In the genomic region with DNA sequence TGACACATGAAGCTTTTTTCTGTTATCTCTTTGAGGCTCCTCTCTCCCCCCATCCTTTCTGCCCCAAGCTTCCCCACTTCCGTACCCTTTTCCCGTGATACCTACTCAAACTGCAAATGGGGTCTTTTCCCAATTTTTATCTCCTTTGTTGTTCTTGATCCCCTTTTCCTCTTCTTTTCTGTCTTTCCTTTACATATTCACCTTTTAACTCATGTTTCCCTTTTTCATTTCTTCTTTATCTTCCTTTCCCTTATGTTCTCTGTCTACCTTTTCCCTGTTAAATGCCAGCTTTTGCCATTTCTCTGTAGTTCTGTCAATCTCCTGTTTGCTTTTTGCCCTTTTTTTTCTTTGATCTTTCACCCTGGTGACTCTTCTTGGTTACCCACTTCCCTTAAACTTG, we compare ENCODE assay signal across 15 cellular contexts. TPM values are rescaled to one million over a fixed set of nuclear protein-coding genes. Genes with fewer than 3 reads are reported as not detected.
DNase-seq lines count a peak whose midpoint lies in the region; TF ChIP-seq lines count a peak whose summit lies in the region.
"Had no signal": no experiment of that assay in that cellular context is flagged by ENCODE, and none has a peak within 500 bp of the region (broad histone marks: within the 10 kb centered on the region; RNA-seq: fewer than 3 reads in every experiment).

No MANE protein-coding gene starts in this region.

- H3K4me3 ChIP-seq in CD4-positive, alpha-beta memory T cell (ENCODE audit: low read length in 2 of 2): no peak overlapping the region
- H3K4me3 ChIP-seq in dorsolateral prefrontal cortex: peak overlapping the region in 6 of 59 donors; percentile 73 to 82 (median 80)
- H3K4me3 ChIP-seq in neuron (ENCODE audit: low read length): peak overlapping the region; percentile 84
- H3K4me3 ChIP-seq in A673 (ENCODE audit: low read depth, low read length, poor library complexity, severe bottlenecking): no peak overlapping the region

- H3K36me3 Mint-ChIP-seq in CD4-positive, alpha-beta memory T cell: peaks cover 2 to 5% of the 10 kb centered on the region in 2 donors
- peaks cover 4% of the 10 kb centered on the region for H3K36me3 Mint-ChIP-seq in IgD-negative memory B cell

- H3K36me3 ChIP-seq in CD4-positive, alpha-beta memory T cell (ENCODE audit: insufficient read depth, low read length): no peaks in the 10 kb centered on the region
- H3K36me3 ChIP-seq in neuron (ENCODE audit: insufficient read depth, low read length) (no peaks in the 10 kb centered on the region), A673 (ENCODE audit: insufficient read depth, low read length, poor library complexity, severe bottlenecking) (no peaks in the 10 kb centered on the region)
- H3K36me3 ChIP-seq: BE2C, cardiac muscle cell, left lung had no signal

- no peak for DNase-seq in CD4-positive, alpha-beta memory T cell
- DNase-seq in dorsolateral prefrontal cortex (no peak), T-helper 9 cell (no peak), GM13976 (ENCODE audit: low spot score) (no peak), HK-2 (ENCODE audit: unreplicated experiment) (no peak), A673 (ENCODE audit: low spot score) (no peak)
- DNase-seq: activated CD4-positive, alpha-beta T cell treated with anti-CD3 and anti-CD28 coated beads for 36 hours; BE2C; H7; left lung; stimulated activated CD4-positive, alpha-beta T cell treated with anti-CD3 and anti-CD28 coated beads, Interleukin-4, amount 100 ng/mL, for 24 hours; stimulated activated naive CD4-positive, alpha-beta T cell had no signal

- intact Hi-C loops in CD4-positive, alpha-beta memory T cell (cut with micrococcal nuclease): no loop called here
- intact Hi-C loops in dorsolateral prefrontal cortex (cut with DNase I): loop anchor here (2.0 to 10.0 kb wide), 6 partner anchors 67 to 397 kb away; partner anchors contain the start of gene SSPN (in 1 of the 2)
- intact Hi-C loops in A673 (cut with micrococcal nuclease; ENCODE audit: unreplicated experiment): loop anchor here (10.0 kb wide), 1 partner anchor 147 kb away; no protein-coding TSS in a partner anchor

- no peak overlapping the region for H3K27ac ChIP-seq in CD4-positive, alpha-beta memory T cell (ENCODE audit: low read depth, low read length)
- H3K27ac ChIP-seq in dorsolateral prefrontal cortex: peak overlapping the region in 55 of 59 donors; percentile 84 to 100 (median 99)
- H3K27ac ChIP-seq in A673 (ENCODE audit: low read depth, low read length, poor library complexity, severe bottlenecking): no peak overlapping the region
- H3K27ac ChIP-seq: cardiac muscle cell had no signal

- H3K27ac Mint-ChIP-seq in CD4-positive, alpha-beta memory T cell: no peak overlapping the region
- peak overlapping the region; percentile 95 to 98 (median 96) for H3K27ac Mint-ChIP-seq in IgD-negative memory B cell
- H3K27ac Mint-ChIP-seq: activated CD4-positive, alpha-beta T cell treated with anti-CD3 and anti-CD28 coated beads for 36 hours had no signal

- H3K4me1 Mint-ChIP-seq in CD4-positive, alpha-beta memory T cell: peaks cover 21 to 48% (median 32%) of the 10 kb centered on the region in 4 donors
- peaks cover 30 to 40% (median 34%) of the 10 kb centered on the region in 3 donors for H3K4me1 Mint-ChIP-seq in IgD-negative memory B cell

- POLR2A ChIA-PET in CD4-positive, alpha-beta memory T cell (lab: Charles Lee; ENCODE audit: partially characterized antibody): no interaction called here
- POLR2A ChIA-PET in A673 (lab: Charles Lee; ENCODE audit: low non-redundant PET): no interaction called here

- H3K27me3 Mint-ChIP-seq in CD4-positive, alpha-beta memory T cell: peaks cover 42 to 60% of the 10 kb centered on the region in 2 donors
- H3K27me3 Mint-ChIP-seq in IgD-negative memory B cell: no peaks in the 10 kb centered on the region

- TF ChIP-seq CTCF in dorsolateral prefrontal cortex (IDR thresholded peaks at IDR 0.05 in 54 of 56, conservative IDR thresholded peaks at IDR 0.05 in 2 of 56; ENCODE audit: low read depth in 1 of 56, partially characterized antibody in 56 of 56) (no peak), GM13976 (IDR thresholded peaks at IDR 0.05; ENCODE audit: borderline replicate concordance, control extremely low read depth, extremely low read depth, insufficient read depth, missing control alignments) (no peak), A673 (conservative IDR thresholded peaks at IDR 0.05; ENCODE audit: low read depth, low read length) (no peak)

- no peaks in the 10 kb centered on the region for H3K9me3 ChIP-seq in CD4-positive, alpha-beta memory T cell (ENCODE audit: control insufficient read depth in 1 of 2, low read length in 2 of 2)
- H3K9me3 ChIP-seq in neuron (ENCODE audit: low read length) (no peaks in the 10 kb centered on the region), A673 (ENCODE audit: low read depth, low read length, poor library complexity, severe bottlenecking) (no peaks in the 10 kb centered on the region)
- H3K9me3 ChIP-seq: BE2C, left lung had no signal

- CTCF ChIA-PET in CD4-positive, alpha-beta memory T cell (lab: Charles Lee; ENCODE audit: partially characterized antibody): interaction anchor here (0.8 to 1.0 kb wide), 2 partner anchors 13 to 30 kb away, joined by 3 read pairs; no protein-coding TSS in a partner anchor
- CTCF ChIA-PET in A673 (lab: Charles Lee): no interaction called here

- peaks cover 35% of the 10 kb centered on the region for H3K27me3 ChIP-seq in CD4-positive, alpha-beta memory T cell (ENCODE audit: insufficient read depth, low read length)
- H3K27me3 ChIP-seq in dorsolateral prefrontal cortex (no peaks in the 10 kb centered on the region), neuron (ENCODE audit: insufficient read depth, low read length) (peaks cover 52% of the 10 kb centered on the region), A673 (replicated peaks; ENCODE audit: insufficient read depth, low read depth, low read length, poor library complexity) (peaks cover 67% of the 10 kb centered on the region)

- peak overlapping the region in 7 of 8 donors; percentile 4 to 55 (median 33) for H3K4me3 Mint-ChIP-seq in CD4-positive, alpha-beta memory T cell
- H3K4me3 Mint-ChIP-seq in IgD-negative memory B cell: peak overlapping the region; percentile 60 to 99 (median 89)

- peaks cover 34% of the 10 kb centered on the region for H3K4me1 ChIP-seq in CD4-positive, alpha-beta memory T cell (ENCODE audit: insufficient read depth, low read length)
- H3K4me1 ChIP-seq in neuron (ENCODE audit: insufficient read depth, low read length): peaks cover 27% of the 10 kb centered on the region
- peaks cover 15% of the 10 kb centered on the region for H3K4me1 ChIP-seq in A673 (ENCODE audit: insufficient read depth, low read length, poor library complexity, severe bottlenecking)
- H3K4me1 ChIP-seq: BE2C had no signal

- H3K9me3 Mint-ChIP-seq in CD4-positive, alpha-beta memory T cell: no peaks in the 10 kb centered on the region
- no peaks in the 10 kb centered on the region for H3K9me3 Mint-ChIP-seq in IgD-negative memory B cell

- BruUV-seq in A673 (replicated peaks; lab: Mats Ljungman, UMichigan): no TSS peak

- in situ Hi-C loops in GM13976 (cut with MboI; ENCODE audit: low sequenced_read_pairs, unreplicated experiment): no loop called here

- no peak overlapping the region for H2AFZ ChIP-seq in neuron (ENCODE audit: low read depth, low read length)

RNA-seq across cellular contexts. Expression of gene BHLHE41, which starts 2.6 kb away (rescaled TPM):
- total RNA-seq in CD4-positive, alpha-beta memory T cell: under 1 TPM; 0.20 to 0.55 TPM
- polyA plus RNA-seq in CD4-positive, alpha-beta memory T cell: not detected
- 19.0 TPM for polyA plus RNA-seq in IgD-negative memory B cell
- total RNA-seq in dorsolateral prefrontal cortex (100 to 1,000 TPM in 109 of 120 experiments, 10 to 100 TPM in 11; 75.0 to 217 (median 136) TPM), A673 (2021) (4.3 and 4.8 TPM in 2 replicates)
- total RNA-seq: activated CD4-positive, alpha-beta T cell treated with anti-CD3 and anti-CD28 coated beads for 36 hours had no signal

Comparison
In these comparisons a context has a peak if more than half of its experiments do, and no peak if none do; other contexts are left out.
1. H3K27ac ChIP-seq: peak in dorsolateral prefrontal cortex (55 of 59); none in CD4-positive, alpha-beta memory T cell (single experiment) and A673 (single experiment).
2. H3K27ac Mint-ChIP-seq: peak in IgD-negative memory B cell (3 of 3); none in CD4-positive, alpha-beta memory T cell (0 of 7).
3. RNA of gene BHLHE41, which starts 2.6 kb away (total RNA-seq): 75.0 to 217 TPM in dorsolateral prefrontal cortex; 4.3 to 4.8 TPM in A673 and 0.20 to 0.55 TPM in CD4-positive, alpha-beta memory T cell; every median in the first group is over 10 times any median in the second.